In genomic region chr1:42035205-42035829, GRCh38 we compare ENCODE assay signal across 8 cellular contexts.
DNase-seq lines count a peak whose midpoint lies in the region; ATAC-seq, FAIRE-seq and TF ChIP-seq lines count a peak whose summit lies in the region.

No MANE protein-coding gene starts in this region.

- no peaks in the 10 kb centered on the region for H3K9me3 ChIP-seq in pancreas

- H3K9me3 Mint-ChIP-seq in activated naive CD4-positive, alpha-beta T cell treated with anti-CD3 and anti-CD28 coated beads, Interleukin-2, amount 50 U/mL, for 72 hours, result peaks cover 0 to 3% of the 10 kb centered on the region in 2 donors

- ATAC-seq in HG03280 (IDR thresholded peaks at IDR 0.05; ENCODE audit: unreplicated experiment) (peak; percentile 76), pancreas (peak; percentile 67 to 85 (median 78))
- ATAC-seq in activated naive CD4-positive, alpha-beta T cell treated with anti-CD3 and anti-CD28 coated beads, Interleukin-2, amount 50 U/mL, for 72 hours, result peak; percentile 64 to 79

- no peaks in the 10 kb centered on the region for H3K36me3 ChIP-seq in pancreas

- peak; percentile 46 for DNase-seq in DMS153 (lab: John Stamatoyannopoulos, UW)
- peak; percentile 53 for DNase-seq in GM19240 (ENCODE audit: insufficient read length, low spot score)
- DNase-seq in NCI-H524 (lab: John Stamatoyannopoulos, UW), result peak; percentile 37 to 53
- peak in 1 of 2 donors; percentile 76 for DNase-seq in activated naive CD4-positive, alpha-beta T cell treated with anti-CD3 and anti-CD28 coated beads, Interleukin-2, amount 50 U/mL, for 72 hours (ENCODE audit: low spot score in 2 of 2)
- DNase-seq in cardiac septum (ENCODE audit: low spot score), result peak; percentile 82
- peak; percentile 63 to 92 (median 72) for DNase-seq in pancreas
- DNase-seq in SIG-M5 (lab: John Stamatoyannopoulos, UW), result no peak

- peak overlapping the region in 1 of 2 donors; percentile 15 for H3K27ac Mint-ChIP-seq in activated naive CD4-positive, alpha-beta T cell treated with anti-CD3 and anti-CD28 coated beads, Interleukin-2, amount 50 U/mL, for 72 hours

- peak overlapping the region; percentile 85 to 99 (median 86) for H3K4me3 ChIP-seq in pancreas

- FAIRE-seq in pancreas (lab: Jason Lieb, UNC), result no peak

- 0% methylated on average over 47 to 66 of the region's 66 CpGs for WGBS in pancreas, 2 donors

- peak in 1 of 4 donors; percentile 15 for TF ChIP-seq CTCF in pancreas (IDR thresholded peaks at IDR 0.05)

- H3K4me1 ChIP-seq in pancreas, result peaks cover 14 to 18% (median 14%) of the 10 kb centered on the region in 3 donors

- no peaks in the 10 kb centered on the region for H3K36me3 Mint-ChIP-seq in activated naive CD4-positive, alpha-beta T cell treated with anti-CD3 and anti-CD28 coated beads, Interleukin-2, amount 50 U/mL, for 72 hours

- peak overlapping the region; percentile 29 to 76 (median 69) for H3K27ac ChIP-seq in pancreas

- H3K27me3 ChIP-seq in pancreas, result no peaks in the 10 kb centered on the region

- intact Hi-C loops in cardiac septum (cut with DNase I) (loop anchor here (10.0 kb wide), 3 partner anchors 221 to 371 kb away; partner anchors contain the start of gene FOXJ3), pancreas (cut with DNase I) (no loop called here)
